13 cellular contexts compared by ENCODE assay signal in genomic region chr17:2227025-2227699, GRCh38.
"Had no signal": no experiment of that assay in that cellular context is flagged by ENCODE, and none has a peak within 500 bp of the region (broad histone marks: within the 10 kb centered on the region; RNA-seq: fewer than 3 reads in every experiment).

No MANE protein-coding gene starts in this region.

- ATAC-seq: left colon, natural killer cell, right lobe of liver had no signal

- H3K4me3 ChIP-seq: cardiac muscle cell, prostate gland, right lobe of liver, transverse colon had no signal

- H3K9me3 ChIP-seq: prostate gland, right lobe of liver, transverse colon had no signal

- H3K36me3 ChIP-seq: cardiac muscle cell, prostate gland, right lobe of liver, transverse colon had no signal

- H3K27me3 ChIP-seq: cardiac muscle cell, right lobe of liver, transverse colon had no signal

- H3K27ac ChIP-seq: cardiac muscle cell, prostate gland, right lobe of liver, transverse colon had no signal

- H3K4me1 ChIP-seq: prostate gland had no signal

- DNase-seq: activated effector memory CD4-positive, alpha-beta T cell treated with Interleukin-2 at 50 U/mL for 16 hours; activated T-cell treated with anti-CD3 and anti-CD28 coated beads, Interleukin-2, amount 50 U/mL, for 24 hours; hippocampal formation; left colon; natural killer cell; nucleus accumbens; right lobe of liver; stimulated activated CD4-positive, alpha-beta T cell treated with anti-CD3 and anti-CD28 coated beads, Interleukin-12 subunit alpha, Interleukin-12 subunit beta, amount 100 ng/mL, for 4 hours; stimulated activated naive CD4-positive, alpha-beta T cell; substantia nigra; transverse colon had no signal
